Comparison of ENCODE assay signal across 21 cellular contexts in genomic region chr9:107106416-107106815, GRCh38.
"Had no signal": no experiment of that assay in that cellular context is flagged by ENCODE, and none has a peak within 500 bp of the region (broad histone marks: within the 10 kb centered on the region; RNA-seq: fewer than 3 reads in every experiment).

No MANE protein-coding gene starts in this region.

- H3K36me3 ChIP-seq: MG63, SJCRH30 had no signal

- DNase-seq: Kasumi-1, KG1, MG63, NCI-H1048, NCI-H1417 treated with DMSO at 0.1 percent for 48 hours, NCI-H1436 treated with DMSO at 0.1 percent for 48 hours, NCI-H2081, NCI-H2227 treated with DMSO at 0.1 percent for 48 hours, NCI-H446, NCI-H526 treated with DMSO at 0.1 percent for 48 hours, NCI-H774, PC-9, SHP77, SIG-M5, SJCRH30, T-cell had no signal

- H3K9me3 ChIP-seq: MG63, SJCRH30 had no signal

- H3K9me3 Mint-ChIP-seq: T-cell had no signal

- H3K27ac ChIP-seq: PC-9, RWPE1, SJCRH30, SK-N-MC had no signal

- H3K4me3 ChIP-seq: MG63, PC-9, SJCRH30, SK-N-MC had no signal

- H3K27me3 ChIP-seq: MG63 had no signal

- ATAC-seq: Panc1, Right ventricle myocardium inferior, SK-N-SH treated with all-trans-retinoic acid at 6 μM for 48 hours, T-cell had no signal

- H3K4me3 Mint-ChIP-seq: T-cell had no signal

- H3K4me1 Mint-ChIP-seq: T-cell had no signal

- H3K36me3 Mint-ChIP-seq: T-cell had no signal

- H3K4me1 ChIP-seq: SJCRH30 had no signal

- H3K27ac Mint-ChIP-seq: T-cell had no signal
